ENCODE assay signal across 13 cellular contexts in the genomic region with DNA sequence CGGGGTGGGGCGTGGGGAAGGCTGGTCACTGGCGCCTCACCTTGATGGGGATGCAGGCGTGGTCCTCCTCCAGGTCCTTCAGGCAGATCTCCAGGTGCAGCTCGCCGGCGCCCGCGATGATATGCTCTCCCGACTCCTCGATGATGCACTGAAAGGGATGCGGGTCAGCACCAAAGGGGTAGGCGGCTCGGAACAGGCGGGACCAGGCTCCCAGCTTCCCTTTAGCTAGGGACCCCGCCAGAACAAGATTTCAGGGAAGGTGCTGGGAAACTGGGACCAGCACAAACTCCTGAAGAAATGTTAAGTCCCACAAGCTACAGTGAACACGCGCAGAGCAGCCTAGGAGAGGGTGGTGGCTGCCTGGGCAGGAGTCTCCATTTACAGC. TPM values are rescaled to one million over a fixed set of nuclear protein-coding genes. Genes with fewer than 3 reads are reported as not detected.
DNase-seq lines count a peak whose midpoint lies in the region; FAIRE-seq and TF ChIP-seq lines count a peak whose summit lies in the region.
"Had no signal": no experiment of that assay in that cellular context is flagged by ENCODE, and none has a peak within 500 bp of the region (broad histone marks: within the 10 kb centered on the region; RNA-seq: fewer than 3 reads in every experiment).

No MANE protein-coding gene starts in this region.

- no peak overlapping the region for H3K4me3 ChIP-seq in HUES48 (ENCODE audit: low read depth, low read length)
- no peak overlapping the region for H3K4me3 ChIP-seq in astrocyte (ENCODE audit: insufficient read depth, low read depth, low read length)
- H3K4me3 ChIP-seq: adrenal gland had no signal

- H3K4me3 Mint-ChIP-seq in astrocyte (ENCODE audit: unreplicated experiment), result peak overlapping the region; percentile 46
- no peak overlapping the region for H3K4me3 Mint-ChIP-seq in osteocyte (ENCODE audit: unreplicated experiment)

- H3K27ac Mint-ChIP-seq in astrocyte (ENCODE audit: unreplicated experiment) (peak overlapping the region; percentile 77), osteocyte (ENCODE audit: unreplicated experiment) (peak overlapping the region; percentile 54)

- H3K4me2 ChIP-seq in astrocyte (ENCODE audit: low read length), result no peak overlapping the region

- H3K4me1 Mint-ChIP-seq in astrocyte (ENCODE audit: low read depth, unreplicated experiment) (peaks cover 48% of the 10 kb centered on the region), osteocyte (ENCODE audit: unreplicated experiment) (peaks cover 21% of the 10 kb centered on the region)

- TF ChIP-seq CTCF in D721Med (IDR thresholded peaks at IDR 0.05; ENCODE audit: insufficient read depth, missing control alignments), result no peak
- TF ChIP-seq CTCF in astrocyte (IDR thresholded peaks at IDR 0.05; ENCODE audit: insufficient read depth, low read depth, low read length), result no peak
- no peak for TF ChIP-seq CTCF in osteocyte (IDR thresholded peaks at IDR 0.05)

- H3K9ac ChIP-seq in HUES48 (ENCODE audit: low read depth, low read length) (no peak overlapping the region), astrocyte (ENCODE audit: low read length) (no peak overlapping the region)

- H3K4me1 ChIP-seq in HUES48 (ENCODE audit: control insufficient read depth, insufficient read depth, low read length), result peaks cover 7% of the 10 kb centered on the region
- peaks cover 43% of the 10 kb centered on the region for H3K4me1 ChIP-seq in astrocyte (ENCODE audit: insufficient read depth, low read length)

- peaks cover 94% of the 10 kb centered on the region for H4K20me1 ChIP-seq in astrocyte (ENCODE audit: insufficient read depth, low read length)

- H3K9me3 Mint-ChIP-seq in astrocyte (ENCODE audit: unreplicated experiment) (no peaks in the 10 kb centered on the region), osteocyte (ENCODE audit: unreplicated experiment) (no peaks in the 10 kb centered on the region)

- H3K36me3 Mint-ChIP-seq in astrocyte (ENCODE audit: low read depth, unreplicated experiment) (peaks cover 30% of the 10 kb centered on the region), osteocyte (ENCODE audit: unreplicated experiment) (peaks cover 56% of the 10 kb centered on the region)

- H3K36me3 ChIP-seq in HUES48 (ENCODE audit: control insufficient read depth, insufficient read depth, low read length), result peaks cover 94% of the 10 kb centered on the region
- peaks cover 82% of the 10 kb centered on the region for H3K36me3 ChIP-seq in astrocyte (ENCODE audit: insufficient read depth, low read length)

- H3K27ac ChIP-seq in HUES48 (ENCODE audit: low read depth, low read length) (peak overlapping the region; percentile 31), astrocyte (ENCODE audit: low read depth, low read length) (no peak overlapping the region)
- H3K27ac ChIP-seq: adrenal gland had no signal

- H3K9me3 ChIP-seq in HUES48 (ENCODE audit: control insufficient read depth, insufficient read depth, low read length), result no peaks in the 10 kb centered on the region
- no peaks in the 10 kb centered on the region for H3K9me3 ChIP-seq in astrocyte (ENCODE audit: insufficient read depth, low read depth, low read length)
- H3K9me3 ChIP-seq: adrenal gland had no signal

- H3K27me3 Mint-ChIP-seq in astrocyte (ENCODE audit: low read depth, unreplicated experiment) (no peaks in the 10 kb centered on the region), osteocyte (ENCODE audit: unreplicated experiment) (no peaks in the 10 kb centered on the region)

- FAIRE-seq in D721Med (lab: Jason Lieb, UNC) (no peak), astrocyte (lab: Jason Lieb, UNC) (no peak)
- FAIRE-seq: islet of Langerhans had no signal

- peak; percentile 10 for DNase-seq in D721Med (ENCODE audit: insufficient read length, low spot score)
- DNase-seq in astrocyte (ENCODE audit: low read depth), result no peak
- no peak for DNase-seq in osteocyte (ENCODE audit: extremely low spot score, unreplicated experiment)
- DNase-seq in NCI-H345 treated with DMSO at 0.1 percent for 48 hours (lab: John Stamatoyannopoulos, UW; ENCODE audit: unreplicated experiment), result no peak
- DNase-seq in 8988T, result no peak
- DNase-seq in HT-29 (ENCODE audit: low spot score), result no peak
- DNase-seq: adrenal gland, GOT3, NCI-H1436 had no signal

- peaks cover 92% of the 10 kb centered on the region for H3K79me2 ChIP-seq in astrocyte (ENCODE audit: insufficient read depth, low read length)

- H3K27me3 ChIP-seq in HUES48 (ENCODE audit: control insufficient read depth, insufficient read depth, low read length) (no peaks in the 10 kb centered on the region), astrocyte (ENCODE audit: insufficient read depth, low read length) (no peaks in the 10 kb centered on the region)
- H3K27me3 ChIP-seq: adrenal gland had no signal

- H2AFZ ChIP-seq in astrocyte (ENCODE audit: low read depth, low read length), result no peak overlapping the region

RNA-seq across cellular contexts. Expression of a gene that starts 6.0 kb away (rescaled TPM):
- total RNA-seq in astrocyte (2,578 and 2,739 TPM in 2 replicates), osteocyte (3,162 and 3,203 TPM in 2 replicates)
- 2,153 and 2,165 TPM in 2 replicates for total RNA-seq in HT-29 (2014; rRNA removed; shearing (Covaris generic))

RNA-seq across cellular contexts. Expression of a gene that starts 8.4 kb away (rescaled TPM):
- 242 and 264 TPM in 2 replicates for total RNA-seq in astrocyte
- total RNA-seq in osteocyte, result 92.9 and 94.7 TPM in 2 replicates
- total RNA-seq in HT-29 (2014; rRNA removed; shearing (Covaris generic)), result 75.4 and 84.8 TPM in 2 replicates

RNA-seq across cellular contexts. Expression of a gene that starts 28.3 kb away (rescaled TPM):
- total RNA-seq in astrocyte (26.0 and 26.4 TPM in 2 replicates), osteocyte (28.8 and 29.4 TPM in 2 replicates)
- total RNA-seq in HT-29 (2014; rRNA removed; shearing (Covaris generic)), result 40.6 and 40.8 TPM in 2 replicates

RNA-seq across cellular contexts. Expression of a gene that starts 46.4 kb away (rescaled TPM):
- total RNA-seq in astrocyte (0.73 TPM in 1 of 2 replicates, not detected in the other), osteocyte (not detected in 2 replicates)
- not detected in 2 replicates for total RNA-seq in HT-29 (2014; rRNA removed; shearing (Covaris generic))
- total RNA-seq: epithelial cell of proximal tubule, mononuclear cell had no signal
